ENCODE assay signal across 8 cellular contexts in the genomic region with DNA sequence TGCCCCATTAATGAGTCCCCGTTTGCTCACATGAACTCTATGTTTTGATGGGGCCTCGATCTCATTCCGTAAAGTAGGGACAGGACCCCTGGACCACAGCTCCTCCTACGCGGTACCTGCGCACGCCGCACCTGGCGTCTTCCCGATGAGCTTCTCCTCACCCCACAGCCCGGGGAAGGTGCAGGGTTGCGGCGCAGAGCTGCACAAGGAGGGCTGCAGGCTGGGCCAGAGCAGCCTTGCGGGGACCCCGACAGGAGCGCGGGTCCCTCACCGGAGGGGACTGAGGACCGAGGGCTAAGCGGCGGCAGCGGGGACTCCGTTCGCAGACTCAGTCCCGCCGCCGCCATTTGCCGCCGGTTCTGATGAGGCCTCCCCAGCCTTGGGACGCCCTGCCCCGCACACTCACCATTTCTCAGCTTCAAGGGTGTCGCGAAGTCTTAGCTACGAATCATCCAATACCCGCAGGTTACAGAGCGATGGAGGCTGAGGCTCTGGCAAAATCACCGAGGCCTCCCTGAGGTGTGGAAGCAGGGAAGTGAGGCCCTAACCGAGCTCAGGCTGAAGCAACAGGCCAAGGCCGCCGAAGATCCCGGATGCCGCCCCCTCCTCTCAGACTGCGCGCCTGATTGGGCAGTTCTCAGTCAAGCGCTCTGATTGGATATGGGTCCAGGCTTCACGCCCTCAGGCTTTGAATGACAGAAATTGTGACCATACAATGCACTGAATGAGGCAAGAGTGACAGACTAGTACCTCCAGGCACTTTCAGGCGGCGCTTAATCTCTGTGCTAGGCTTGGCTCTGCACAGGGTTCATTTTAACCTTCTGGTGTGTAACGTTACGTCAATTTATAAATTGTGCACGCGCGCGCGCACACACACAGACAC.
DNase-seq lines count a peak whose midpoint lies in the region; ATAC-seq lines count a peak whose summit lies in the region.

No MANE protein-coding gene starts in this region.

- H3K4me3 ChIP-seq in iPS-15b (ENCODE audit: low read depth, low read length) (peak overlapping the region; percentile 93), skeletal muscle cell (ENCODE audit: low read depth, low read length) (peak overlapping the region; percentile 84)

- peak overlapping the region; percentile 97 for H3K9ac ChIP-seq in iPS-15b (ENCODE audit: low read depth, low read length)

- peaks cover 2% of the 10 kb centered on the region for H3K4me1 ChIP-seq in iPS-15b (ENCODE audit: control insufficient read depth, insufficient read depth, low read length)

- no peaks in the 10 kb centered on the region for H3K27me3 ChIP-seq in iPS-15b (ENCODE audit: control insufficient read depth, insufficient read depth, low read length)

- peaks cover 4% of the 10 kb centered on the region for H3K36me3 ChIP-seq in iPS-15b (ENCODE audit: control insufficient read depth, insufficient read depth, low read length)

- peak; percentile 98 for DNase-seq in NCI-H2081 treated with DMSO at 0.1 percent for 48 hours (lab: John Stamatoyannopoulos, UW)
- peak; percentile 92 for DNase-seq in UCSD-AML1 (lab: John Stamatoyannopoulos, UW; ENCODE audit: unreplicated experiment)
- DNase-seq in brain pericyte (ENCODE audit: low read depth, low spot score), result peak; percentile 97
- DNase-seq in skeletal muscle cell (ENCODE audit: low read depth), result peak; percentile 97
- DNase-seq in SHP77 treated with DMSO at 0.1 percent for 48 hours (lab: John Stamatoyannopoulos, UW), result no peak

- H3K9me3 ChIP-seq in iPS-15b (ENCODE audit: control insufficient read depth, insufficient read depth, low read length), result no peaks in the 10 kb centered on the region

- ATAC-seq in GM18508 (IDR thresholded peaks at IDR 0.05; ENCODE audit: insufficient read depth, unreplicated experiment) (peak; percentile 100), HG02981 (IDR thresholded peaks at IDR 0.05; ENCODE audit: unreplicated experiment) (peak; percentile 100)
